19 cellular contexts compared by ENCODE assay signal in the genomic region with DNA sequence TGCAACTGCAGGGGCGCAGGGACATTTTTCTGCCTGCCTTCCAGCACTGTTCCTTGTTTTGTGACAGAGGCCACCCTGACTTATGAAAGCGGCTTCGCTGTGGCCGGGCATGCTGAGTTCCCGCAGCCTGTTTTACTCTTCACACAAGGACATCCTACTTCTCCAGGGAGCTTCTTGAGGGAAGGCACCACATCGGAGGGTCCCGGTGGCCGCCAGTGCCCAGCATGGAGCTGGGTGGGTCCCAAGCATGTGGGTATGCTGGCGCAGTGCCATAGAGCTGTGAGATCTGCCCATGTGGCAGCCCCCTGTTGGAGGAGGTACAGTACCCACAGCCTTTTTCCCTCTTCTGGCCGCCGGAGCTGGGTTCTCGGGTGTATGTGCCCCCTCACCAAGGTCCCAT.
DNase-seq lines count a peak whose midpoint lies in the region; ATAC-seq and TF ChIP-seq lines count a peak whose summit lies in the region.
"Had no signal": no experiment of that assay in that cellular context is flagged by ENCODE, and none has a peak within 500 bp of the region (broad histone marks: within the 10 kb centered on the region; RNA-seq: fewer than 3 reads in every experiment).

No MANE protein-coding gene starts in this region.

- H3K4me3 Mint-ChIP-seq in natural killer cell treated with Interleukin-12 subunit alpha and Interleukin-12 subunit beta and Interleukin-15 and Interleukin-18, amount 100 ng/mL, for 72 hours, result no peak overlapping the region
- H3K4me3 Mint-ChIP-seq in natural killer cell, result no peak overlapping the region
- H3K4me3 Mint-ChIP-seq: B cell; CD14-positive monocyte; CD4-positive, alpha-beta T cell; CD8-positive, alpha-beta memory T cell; HFFc6 had no signal

- no peak overlapping the region for H3K4me3 ChIP-seq in IMR-90 (ENCODE audit: insufficient read depth, low read depth, low read length)
- H3K4me3 ChIP-seq in neuronal stem cell (ENCODE audit: low read length in 2 of 2), result no peak overlapping the region
- H3K4me3 ChIP-seq: BLaER1, HAP-1 had no signal

- no peak overlapping the region for H2BK12ac ChIP-seq in neuronal stem cell (ENCODE audit: low read length)

- peak; percentile 59 for DNase-seq in natural killer cell treated with Interleukin-12 subunit alpha and Interleukin-12 subunit beta and Interleukin-15 and Interleukin-18, amount 100 ng/mL, for 72 hours (ENCODE audit: low spot score)
- DNase-seq in natural killer cell (no peak), IMR-90 (no peak), neuronal stem cell (ENCODE audit: low spot score) (no peak), NCI-H187 treated with DMSO at 0.1 percent for 48 hours (lab: John Stamatoyannopoulos, UW) (no peak), cerebellar nuclear complex (lab: John Stamatoyannopoulos, UW) (no peak)
- DNase-seq: CD4-positive, alpha-beta T cell; DMS 273 treated with DMSO at 0.1 percent for 48 hours; DMS53; DMS79 treated with DMSO at 0.1 percent for 48 hours; GF-D8; GOT3; HFFc6 had no signal

- no peaks in the 10 kb centered on the region for H4K20me1 ChIP-seq in IMR-90 (ENCODE audit: insufficient read depth, low read length)
- H4K20me1 ChIP-seq: BLaER1 had no signal

- TF ChIP-seq POLR2A in IMR-90 (IDR thresholded peaks at IDR 0.05; ENCODE audit: low read depth, low read length), result no peak

- BruUV-seq in IMR-90 (replicated peaks; lab: Mats Ljungman, UMichigan), result no TSS peak

- no peak overlapping the region for H3K4me2 ChIP-seq in IMR-90 (ENCODE audit: low read depth, low read length)
- no peak overlapping the region for H3K4me2 ChIP-seq in neuronal stem cell (ENCODE audit: insufficient read depth, low read length, poor library complexity, severe bottlenecking)
- H3K4me2 ChIP-seq: BLaER1 had no signal

- H4K91ac ChIP-seq in IMR-90 (ENCODE audit: insufficient read depth, low read depth, low read length) (no peak overlapping the region), neuronal stem cell (ENCODE audit: low read depth, low read length, poor library complexity) (no peak overlapping the region)

- H3K9ac ChIP-seq in IMR-90 (ENCODE audit: low read depth, low read length), result no peak overlapping the region
- no peak overlapping the region for H3K9ac ChIP-seq in neuronal stem cell (ENCODE audit: low read depth, low read length, poor library complexity)
- H3K9ac ChIP-seq: BLaER1 had no signal

- H2BK120ac ChIP-seq in IMR-90 (ENCODE audit: low read depth, low read length), result no peak overlapping the region
- no peak overlapping the region for H2BK120ac ChIP-seq in neuronal stem cell (ENCODE audit: low read depth, low read length)

- H3K36me3 Mint-ChIP-seq in natural killer cell treated with Interleukin-12 subunit alpha and Interleukin-12 subunit beta and Interleukin-15 and Interleukin-18, amount 100 ng/mL, for 72 hours, result no peaks in the 10 kb centered on the region
- no peaks in the 10 kb centered on the region for H3K36me3 Mint-ChIP-seq in natural killer cell
- H3K36me3 Mint-ChIP-seq: CD14-positive monocyte; CD8-positive, alpha-beta memory T cell had no signal

- H2BK5ac ChIP-seq in IMR-90 (ENCODE audit: low read depth, low read length, poor library complexity, severe bottlenecking) (no peak overlapping the region), neuronal stem cell (ENCODE audit: low read length) (no peak overlapping the region)

- H2BK20ac ChIP-seq in IMR-90 (ENCODE audit: low read depth, low read length), result no peak overlapping the region

- H3K4me1 Mint-ChIP-seq in natural killer cell treated with Interleukin-12 subunit alpha and Interleukin-12 subunit beta and Interleukin-15 and Interleukin-18, amount 100 ng/mL, for 72 hours (ENCODE audit: low read depth in 2 of 2), result peaks cover 0 to 3% of the 10 kb centered on the region in 2 donors
- H3K4me1 Mint-ChIP-seq in natural killer cell, result peaks cover 0 to 10% of the 10 kb centered on the region in 2 donors
- H3K4me1 Mint-ChIP-seq: B cell; CD14-positive monocyte; CD8-positive, alpha-beta memory T cell had no signal

- H3K18ac ChIP-seq in IMR-90 (ENCODE audit: low read depth, low read length) (no peak overlapping the region), neuronal stem cell (ENCODE audit: low read length) (no peak overlapping the region)

- H3K27me3 ChIP-seq in IMR-90 (ENCODE audit: control insufficient read depth, insufficient read depth, low read length), result peaks cover 26% of the 10 kb centered on the region; the same call in 1 of the 2 replicates
- peaks cover 0 to 73% (median 2%) of the 10 kb centered on the region in 3 experiments for H3K27me3 ChIP-seq in neuronal stem cell (ENCODE audit: control insufficient read depth in 3 of 3, insufficient read depth in 3 of 3, low read depth in 1 of 3, low read length in 3 of 3)
- H3K27me3 ChIP-seq: BLaER1 had no signal

- no peak overlapping the region for H3K27ac Mint-ChIP-seq in natural killer cell treated with Interleukin-12 subunit alpha and Interleukin-12 subunit beta and Interleukin-15 and Interleukin-18, amount 100 ng/mL, for 72 hours
- H3K27ac Mint-ChIP-seq in natural killer cell, result no peak overlapping the region
- H3K27ac Mint-ChIP-seq: B cell; CD14-positive monocyte; CD4-positive, alpha-beta T cell; CD8-positive, alpha-beta memory T cell; HFFc6 had no signal

- no peak overlapping the region for H3K23ac ChIP-seq in IMR-90 (ENCODE audit: low read depth, low read length)
- H3K23ac ChIP-seq in neuronal stem cell (ENCODE audit: low read depth, low read length, poor library complexity), result no peak overlapping the region

- no peak overlapping the region for H4K5ac ChIP-seq in IMR-90 (ENCODE audit: low read depth, low read length)

- POLR2A ChIA-PET in IMR-90 (lab: Charles Lee; ENCODE audit: unreplicated experiment), result no interaction called here

- H2AK9ac ChIP-seq in IMR-90 (replicated peaks; ENCODE audit: low read depth, low read length, poor library complexity), result no peak overlapping the region

- no peak for TF ChIP-seq RAD21 in IMR-90 (IDR thresholded peaks at IDR 0.05; ENCODE audit: low read length)

- no peak overlapping the region for H4K8ac ChIP-seq in IMR-90 (ENCODE audit: low read depth in 2 of 2, low read length in 2 of 2)
- no peak overlapping the region for H4K8ac ChIP-seq in neuronal stem cell (ENCODE audit: low read depth, low read length)

- H3K14ac ChIP-seq in IMR-90 (replicated peaks; ENCODE audit: low read depth, low read length) (no peak overlapping the region), neuronal stem cell (ENCODE audit: low read length) (no peak overlapping the region)

- H3K4ac ChIP-seq in IMR-90 (ENCODE audit: low read depth, low read length), result no peak overlapping the region
- no peak overlapping the region for H3K4ac ChIP-seq in neuronal stem cell (ENCODE audit: low read length)

- H3K4me1 ChIP-seq in IMR-90 (ENCODE audit: control insufficient read depth, insufficient read depth, low read length), result no peaks in the 10 kb centered on the region
- H3K4me1 ChIP-seq in neuronal stem cell (ENCODE audit: control insufficient read depth in 2 of 2, insufficient read depth in 1 of 2, low read depth in 1 of 2, low read length in 2 of 2), result peaks cover 10 to 17% of the 10 kb centered on the region in 2 donors
- H3K4me1 ChIP-seq: HAP-1 had no signal

- intact Hi-C loops in natural killer cell (cut with micrococcal nuclease) (no loop called here), IMR-90 (cut with micrococcal nuclease) (no loop called here)

- H3K9me3 Mint-ChIP-seq in natural killer cell treated with Interleukin-12 subunit alpha and Interleukin-12 subunit beta and Interleukin-15 and Interleukin-18, amount 100 ng/mL, for 72 hours, result no peaks in the 10 kb centered on the region
- no peaks in the 10 kb centered on the region for H3K9me3 Mint-ChIP-seq in natural killer cell
- H3K9me3 Mint-ChIP-seq: CD14-positive monocyte; CD4-positive, alpha-beta T cell; HFFc6 had no signal

- TF ChIP-seq CTCF in natural killer cell (IDR thresholded peaks at IDR 0.05) (no peak), IMR-90 (conservative IDR thresholded peaks at IDR 0.05; ENCODE audit: low read depth, low read length) (no peak)

- H3K36me3 ChIP-seq in IMR-90 (ENCODE audit: control insufficient read depth, insufficient read depth, low read length) (no peaks in the 10 kb centered on the region), neuronal stem cell (replicated peaks in 1 of 2; ENCODE audit: control insufficient read depth in 2 of 2, insufficient read depth in 2 of 2, low read length in 2 of 2) (no peaks in the 10 kb centered on the region)
- H3K36me3 ChIP-seq: BLaER1, HAP-1 had no signal

- H3K9me3 ChIP-seq in IMR-90 (ENCODE audit: control insufficient read depth, insufficient read depth, low read length), result no peaks in the 10 kb centered on the region
- no peaks in the 10 kb centered on the region for H3K9me3 ChIP-seq in neuronal stem cell (replicated peaks in 1 of 2; ENCODE audit: control insufficient read depth in 2 of 2, insufficient read depth in 1 of 2, low read depth in 1 of 2, low read length in 2 of 2)
- H3K9me3 ChIP-seq: BLaER1, HAP-1 had no signal

- H3K27ac ChIP-seq in IMR-90 (ENCODE audit: insufficient read depth, low read length) (no peak overlapping the region), neuronal stem cell (replicated peaks; ENCODE audit: low read length) (no peak overlapping the region)
- H3K27ac ChIP-seq: BLaER1 had no signal

- peaks cover 7 to 13% of the 10 kb centered on the region in 2 donors for H3K27me3 Mint-ChIP-seq in natural killer cell treated with Interleukin-12 subunit alpha and Interleukin-12 subunit beta and Interleukin-15 and Interleukin-18, amount 100 ng/mL, for 72 hours
- H3K27me3 Mint-ChIP-seq in natural killer cell (ENCODE audit: low read depth in 2 of 2), result peaks cover 0 to 11% of the 10 kb centered on the region in 2 donors

- dilution Hi-C loops in IMR-90 (cut with HindIII; ENCODE audit: low sequenced_read_pairs, unreplicated experiment), result no loop called here

- H2BK15ac ChIP-seq in IMR-90 (ENCODE audit: low read depth, low read length), result no peak overlapping the region
- peak overlapping the region; percentile 32 for H2BK15ac ChIP-seq in neuronal stem cell (ENCODE audit: low read length)

- H2AFZ ChIP-seq in IMR-90 (replicated peaks; ENCODE audit: low read length, poor library complexity) (peak overlapping the region; percentile 10), neuronal stem cell (ENCODE audit: low read length) (no peak overlapping the region)

- CTCF ChIA-PET in IMR-90 (lab: Yijun Ruan, JAX), result no interaction called here

- H3K79me1 ChIP-seq in IMR-90 (ENCODE audit: low read depth in 1 of 2, low read length in 2 of 2) (no peaks in the 10 kb centered on the region), neuronal stem cell (ENCODE audit: low read depth, low read length) (no peaks in the 10 kb centered on the region)

- no peak overlapping the region for H2AK5ac ChIP-seq in IMR-90 (ENCODE audit: low read depth, low read length)
- no peak overlapping the region for H2AK5ac ChIP-seq in neuronal stem cell (ENCODE audit: low read depth, low read length)

- in situ Hi-C loops in IMR-90 (cut with MboI; ENCODE audit: low sequenced_read_pairs), result no loop called here

- no peak for ATAC-seq in natural killer cell treated with Interleukin-12 subunit alpha and Interleukin-12 subunit beta and Interleukin-15 and Interleukin-18, amount 100 ng/mL, for 72 hours
- no peak for ATAC-seq in natural killer cell
- no peak for ATAC-seq in IMR-90 (ENCODE audit: low read depth)
- ATAC-seq in HG03025 (IDR thresholded peaks at IDR 0.05; ENCODE audit: low FRiP score, unreplicated experiment), result no peak

- WGBS in IMR-90 (ENCODE audit: extremely low coverage in 2 of 2, insufficient read length in 1 of 2), 2 experiments, result no CpG with 5 or more reads among the region's 12 CpGs
- no CpG with 5 or more reads among the region's 12 CpGs for WGBS in neuronal stem cell (ENCODE audit: extremely low coverage in 2 of 2, insufficient read length in 2 of 2, insufficient replicate concordance in 1 of 2), 2 donors

- H3K9me1 ChIP-seq in IMR-90 (ENCODE audit: insufficient read depth, low read length), result no peaks in the 10 kb centered on the region

- no peak overlapping the region for H3K56ac ChIP-seq in IMR-90 (ENCODE audit: extremely low read depth, insufficient read depth, low read length)
